Comparison of ENCODE assay signal across 9 cellular contexts in the genomic region with DNA sequence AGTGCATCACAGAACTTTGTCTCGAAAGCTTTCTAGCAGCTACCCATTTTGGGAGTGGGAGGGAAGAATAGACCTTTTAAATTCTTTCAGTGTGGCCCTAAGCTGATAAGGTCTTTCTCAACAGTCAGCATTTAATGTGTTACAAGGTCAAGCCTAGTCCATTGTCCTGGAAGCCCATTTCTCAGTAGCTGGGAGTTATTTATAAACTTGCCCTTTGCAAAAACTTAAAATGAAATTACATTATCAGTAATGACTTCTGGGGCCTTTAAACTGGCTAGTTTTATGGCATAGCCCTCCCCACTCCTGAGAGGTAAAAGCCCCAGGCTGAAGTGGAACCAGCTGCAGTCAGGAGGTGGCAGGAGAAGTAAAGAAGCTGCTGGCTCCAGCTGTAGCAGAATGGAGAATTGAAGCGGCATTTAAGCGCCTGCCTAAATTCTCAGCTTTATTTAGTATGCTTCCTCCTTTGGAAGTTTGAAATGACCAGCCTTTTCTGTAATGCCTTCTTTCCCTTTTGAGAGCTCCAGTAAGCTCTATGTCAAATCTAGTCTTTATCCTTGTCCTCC. TPM values are rescaled to one million over a fixed set of nuclear protein-coding genes. Genes with fewer than 3 reads are reported as not detected.
DNase-seq lines count a peak whose midpoint lies in the region; ATAC-seq and TF ChIP-seq lines count a peak whose summit lies in the region.
"Had no signal": no experiment of that assay in that cellular context is flagged by ENCODE, and none has a peak within 500 bp of the region (broad histone marks: within the 10 kb centered on the region; RNA-seq: fewer than 3 reads in every experiment).

No MANE protein-coding gene starts in this region.

- H3K4me1 ChIP-seq in right lobe of liver = peaks cover 0 to 38% (median 9%) of the 10 kb centered on the region in 4 donors

- CTCF ChIA-PET in HEK293T (lab: Yijun Ruan, JAX) = interaction anchor here (0.7 to 3.3 kb wide), 15 partner anchors 10 to 311 kb away, joined by 3 to 17 read pairs (median 7); a partner anchor contains a TSS

- no peaks in the 10 kb centered on the region for H3K9me3 ChIP-seq in right lobe of liver

- H3K27me3 ChIP-seq in right lobe of liver = no peaks in the 10 kb centered on the region

- 54% methylated on average over 3 of the region's 3 CpGs for WGBS in right lobe of liver (ENCODE audit: insufficient coverage, low coverage, low lambda C conversion rate, missing lambda C conversion rate)

- peak; percentile 48 to 75 (median 65) for ATAC-seq in right lobe of liver

- peak; percentile 45 for DNase-seq in Ammon's horn (ENCODE audit: low spot score)
- peak; percentile 15 for DNase-seq in UCSD-AML1 (lab: John Stamatoyannopoulos, UW; ENCODE audit: unreplicated experiment)
- no peak for DNase-seq in right lobe of liver
- no peak for DNase-seq in DMS53 (lab: John Stamatoyannopoulos, UW)
- DNase-seq in NCI-H774 (lab: John Stamatoyannopoulos, UW) = no peak
- no peak for DNase-seq in HEK293T (ENCODE audit: extremely low spot score)
- DNase-seq: occipital lobe had no signal

- no peak for TF ChIP-seq POLR2A in right lobe of liver (IDR thresholded peaks at IDR 0.05)

- intact Hi-C loops in right lobe of liver (cut with DNase I) = no loop called here

- POLR2A ChIA-PET in HEK293T (lab: Yijun Ruan, JAX) = interaction anchor here (0.6 to 3.6 kb wide), 4 partner anchors 13 to 57 kb away, joined by 3 to 14 read pairs (median 6); a partner anchor contains a TSS

- H3K4me3 ChIP-seq in right lobe of liver = no peak overlapping the region
- H3K4me3 ChIP-seq: coronary artery had no signal

- peaks cover 0 to 17% (median 7%) of the 10 kb centered on the region in 4 donors for H3K36me3 ChIP-seq in right lobe of liver

- peak in 2 of 4 donors; percentile 6 to 29 for TF ChIP-seq CTCF in right lobe of liver (IDR thresholded peaks at IDR 0.05)

- H3K27ac ChIP-seq in right lobe of liver = no peak overlapping the region
- H3K27ac ChIP-seq: VCaP had no signal

TF ChIP-seq in HEK293T, 16 proteins besides CTCF, POLR2A, EP300 and RAD21:
- TF ChIP-seq FOXA1 (IDR thresholded peaks at IDR 0.05) (no peak), HDGF (IDR thresholded peaks at IDR 0.05; ENCODE audit: borderline replicate concordance) (no peak), FOXK2 (IDR thresholded peaks at IDR 0.05) (no peak)

RNA-seq across cellular contexts. Expression of a gene that starts 12.4 kb away (rescaled TPM):
- total RNA-seq in right lobe of liver = 10 to 100 TPM; 67.3 to 89.2 (median 74.9) TPM

RNA-seq across cellular contexts. Expression of a gene that starts 26.9 kb away (rescaled TPM):
- total RNA-seq in right lobe of liver = under 1 TPM in 1 of 6 experiments, not detected in 5; 0.35 TPM

RNA-seq across cellular contexts. Expression of a gene that starts 36.5 kb away (rescaled TPM):
- total RNA-seq in right lobe of liver = 1 to 10 TPM in 3 of 6 experiments, under 1 TPM in 3; 0.46 to 2.8 (median 0.99) TPM

RNA-seq across cellular contexts. Expression of a gene that starts 47.2 kb away (rescaled TPM):
- 1 to 10 TPM; 2.4 to 9.3 (median 3.7) TPM for total RNA-seq in right lobe of liver

RNA-seq across cellular contexts. Expression of a gene that starts 56.8 kb away (rescaled TPM):
- 100 to 1,000 TPM in 5 of 6 experiments, 10 to 100 TPM in 1; 87.3 to 211 (median 161) TPM for total RNA-seq in right lobe of liver

Comparison
In these comparisons a context has a peak if more than half of its experiments do, and no peak if none do; other contexts are left out.
1. DNase-seq: peak in Ammon's horn (single experiment) and UCSD-AML1 (single experiment); none in right lobe of liver (0 of 3), DMS53 (single experiment), NCI-H774 (single experiment) and HEK293T (single experiment).